Comparison of ENCODE assay signal across 8 cellular contexts in the genomic region with DNA sequence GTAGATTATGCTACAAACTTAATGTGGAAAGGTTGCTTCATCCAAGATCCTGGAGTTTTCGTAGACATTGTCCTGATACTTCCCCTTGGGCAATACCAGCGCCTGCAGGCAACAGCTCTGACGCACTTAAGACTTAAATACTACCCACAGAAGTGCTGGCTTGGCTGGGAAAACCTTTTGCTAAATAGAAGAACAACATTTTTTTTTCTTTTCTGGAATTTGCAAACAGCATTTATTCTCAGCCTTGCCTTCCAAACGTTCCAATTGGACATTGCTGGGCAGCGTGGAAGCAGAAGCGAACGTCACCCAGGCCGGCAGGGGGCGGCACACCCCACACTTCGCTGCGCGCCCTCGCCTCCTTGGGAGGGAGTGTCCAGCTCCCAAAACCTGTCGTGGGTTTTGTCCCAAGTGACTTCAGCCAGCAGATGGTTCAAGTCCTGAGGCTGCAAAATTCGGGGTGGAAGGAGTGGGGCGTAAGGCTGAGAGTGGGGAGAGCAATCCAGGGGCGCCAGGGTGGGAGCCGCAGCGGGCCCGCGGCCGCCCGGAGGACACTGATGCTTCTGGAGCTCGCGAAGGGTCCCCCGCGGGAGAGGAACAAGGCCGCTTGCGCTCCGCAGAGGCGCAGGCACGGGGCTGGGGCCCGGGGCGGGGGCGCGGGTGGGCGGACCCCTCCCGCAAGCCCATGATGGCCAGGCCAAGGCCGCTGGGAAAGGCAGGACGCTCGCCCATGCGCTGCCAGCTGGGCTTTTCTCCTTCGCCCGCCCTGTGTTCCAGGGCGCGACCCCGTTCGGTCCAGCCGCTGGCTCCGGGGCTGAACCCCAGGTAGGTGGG.
DNase-seq lines count a peak whose midpoint lies in the region; ATAC-seq and TF ChIP-seq lines count a peak whose summit lies in the region.

No MANE protein-coding gene starts in this region.

- DNase-seq in DMS53 treated with DMSO at 0.1 percent for 48 hours (lab: John Stamatoyannopoulos, UW; ENCODE audit: unreplicated experiment), result peak; percentile 3
- peak; percentile 63 for DNase-seq in HuH-7.5 (ENCODE audit: low spot score)
- peak in 4 of 5 donors; percentile 23 to 37 (median 33) for DNase-seq in T-helper 1 cell
- peak in 57 of 58 donors; percentile 25 to 87 (median 64) for DNase-seq in anterior cingulate cortex (lab: John Stamatoyannopoulos, UW)
- DNase-seq in right cardiac atrium, result peak; percentile 74 to 93 (median 90)
- DNase-seq in pulmonary artery endothelial cell (ENCODE audit: low read depth, low spot score), result peak; percentile 8
- peak in 1 of 2 donors; percentile 92 for DNase-seq in vagina (ENCODE audit: extremely low spot score in 2 of 2)

- intact Hi-C loops in right cardiac atrium (cut with DNase I) (loop anchor here (5.0 kb wide), 2 partner anchors 62 to 442 kb away; a partner anchor contains a TSS), vagina (cut with DNase I) (loop anchor here (5.0 kb wide), 2 partner anchors 62 to 442 kb away; a partner anchor contains a TSS)

- ATAC-seq in GM21576 (IDR thresholded peaks at IDR 0.05; ENCODE audit: unreplicated experiment) (peak; percentile 79), right cardiac atrium (peak; percentile 94)

- H3K4me3 ChIP-seq in right cardiac atrium (ENCODE audit: low read length) (peak overlapping the region; percentile 51), vagina (peak overlapping the region; percentile 53 to 64)

- whole genome bisulfite sequencing in right cardiac atrium, result 3% methylated on average over 50 of the region's 50 CpGs

- H3K9me3 ChIP-seq in right cardiac atrium (ENCODE audit: control insufficient read depth, low read length) (no peaks in the 10 kb centered on the region), vagina (no peaks in the 10 kb centered on the region)

- peak; percentile 77 to 95 (median 82) for TF ChIP-seq CTCF in vagina (IDR thresholded peaks at IDR 0.05)

- no peak overlapping the region for H3K27ac ChIP-seq in right cardiac atrium (ENCODE audit: low read length)
- peak overlapping the region; percentile 72 for H3K27ac ChIP-seq in vagina

- H3K27me3 ChIP-seq in right cardiac atrium (ENCODE audit: control insufficient read depth, insufficient read depth) (no peaks in the 10 kb centered on the region), vagina (no peaks in the 10 kb centered on the region)

- H3K4me1 ChIP-seq in right cardiac atrium (ENCODE audit: control insufficient read depth, insufficient read depth, low read length), result no peaks in the 10 kb centered on the region
- peaks cover 10% of the 10 kb centered on the region for H3K4me1 ChIP-seq in vagina

- TF ChIP-seq POLR2A in vagina (IDR thresholded peaks at IDR 0.05), result no peak

- no peaks in the 10 kb centered on the region for H3K36me3 ChIP-seq in vagina
